17 cellular contexts compared by ENCODE assay signal in the genomic region with DNA sequence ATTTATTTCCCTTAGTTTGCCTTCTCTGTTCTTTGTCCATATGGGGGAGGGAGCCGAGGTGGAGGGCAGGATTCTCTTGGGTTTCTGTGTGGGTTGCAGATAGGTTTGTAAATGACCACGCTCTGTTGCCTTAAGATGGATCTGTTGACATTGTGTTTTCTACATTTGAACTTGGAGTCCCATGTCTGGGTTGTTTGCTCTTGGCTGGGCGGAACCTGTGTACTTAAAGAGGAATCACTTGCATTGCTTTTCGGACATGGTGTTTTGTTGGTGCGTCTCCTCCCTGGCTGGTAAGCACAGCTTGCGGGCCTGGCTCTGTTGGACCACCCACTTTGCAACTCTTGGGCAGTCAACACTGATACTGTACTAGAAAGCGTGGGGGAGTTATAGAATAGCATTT. TPM values are rescaled to one million over a fixed set of nuclear protein-coding genes. Genes with fewer than 3 reads are reported as not detected.
DNase-seq lines count a peak whose midpoint lies in the region; ATAC-seq and TF ChIP-seq lines count a peak whose summit lies in the region.
"Had no signal": no experiment of that assay in that cellular context is flagged by ENCODE, and none has a peak within 500 bp of the region (broad histone marks: within the 10 kb centered on the region; RNA-seq: fewer than 3 reads in every experiment).

No MANE protein-coding gene starts in this region.

- TF ChIP-seq CTCF in endothelial cell (IDR thresholded peaks at IDR 0.05; ENCODE audit: unreplicated experiment) (no peak), osteoblast (IDR thresholded peaks at IDR 0.05; ENCODE audit: extremely low read depth, low read depth, low read length) (no peak)

- H3K9me3 Mint-ChIP-seq in endothelial cell (ENCODE audit: unreplicated experiment): no peaks in the 10 kb centered on the region

- peaks cover 56% of the 10 kb centered on the region for H4K20me1 ChIP-seq in osteoblast (ENCODE audit: insufficient read depth, low read length)

- no peaks in the 10 kb centered on the region for H3K27me3 ChIP-seq in osteoblast (ENCODE audit: insufficient read depth, low read length)
- H3K27me3 ChIP-seq: ascending aorta, foreskin keratinocyte had no signal

- no peak overlapping the region for H3K4me3 Mint-ChIP-seq in endothelial cell (ENCODE audit: unreplicated experiment)

- no peak overlapping the region for H2AFZ ChIP-seq in osteoblast (ENCODE audit: low read length)

- no peak overlapping the region for H3K27ac ChIP-seq in osteoblast (ENCODE audit: low read depth, low read length)
- H3K27ac ChIP-seq: ascending aorta, foreskin keratinocyte had no signal

- ATAC-seq in GM19463 (IDR thresholded peaks at IDR 0.05; ENCODE audit: unreplicated experiment): no peak
- ATAC-seq: foreskin keratinocyte, Right ventricle myocardium inferior had no signal

- peaks cover 41% of the 10 kb centered on the region for H3K4me1 Mint-ChIP-seq in endothelial cell (ENCODE audit: unreplicated experiment)

- peak overlapping the region; percentile 9 for H3K4me2 ChIP-seq in osteoblast (ENCODE audit: insufficient read depth, low read length)

- peaks cover 23% of the 10 kb centered on the region for H3K36me3 Mint-ChIP-seq in endothelial cell (ENCODE audit: low read depth, unreplicated experiment)

- no peak overlapping the region for H3K4me3 ChIP-seq in osteoblast (ENCODE audit: insufficient read depth, low read length)
- H3K4me3 ChIP-seq: ascending aorta had no signal

- peak overlapping the region; percentile 66 for H3K27ac Mint-ChIP-seq in endothelial cell (ENCODE audit: unreplicated experiment)

- no peaks in the 10 kb centered on the region for H3K9me3 ChIP-seq in osteoblast (ENCODE audit: low read depth, low read length)
- H3K9me3 ChIP-seq: ascending aorta had no signal

- H3K36me3 ChIP-seq in osteoblast (ENCODE audit: insufficient read depth, low read length): peaks cover 5% of the 10 kb centered on the region

- H3K79me2 ChIP-seq in osteoblast (ENCODE audit: insufficient read depth, low read length): peaks cover 89% of the 10 kb centered on the region

- peaks cover 9% of the 10 kb centered on the region for H3K4me1 ChIP-seq in osteoblast (ENCODE audit: insufficient read depth, low read length)
- H3K4me1 ChIP-seq: foreskin keratinocyte had no signal

- H3K27me3 Mint-ChIP-seq in endothelial cell (ENCODE audit: unreplicated experiment): peaks cover 9% of the 10 kb centered on the region

- DNase-seq in DMS53 (lab: John Stamatoyannopoulos, UW) (peak; percentile 88), NCI-H69 (lab: John Stamatoyannopoulos, UW) (peak; percentile 63), endothelial cell (ENCODE audit: low spot score) (no peak), osteoblast (ENCODE audit: insufficient read length, low spot score, missing footprints) (no peak), AML-193 (lab: John Stamatoyannopoulos, UW) (no peak), SW 1271 (lab: John Stamatoyannopoulos, UW) (no peak), NCI-H146 (lab: John Stamatoyannopoulos, UW) (no peak)
- DNase-seq: activated effector memory CD4-positive, alpha-beta T cell treated with Interleukin-2 at 50 U/mL for 16 hours; DMS79 treated with DMSO at 0.1 percent for 48 hours; foreskin keratinocyte; NCI-H1436 treated with DMSO at 0.1 percent for 48 hours; stimulated activated CD4-positive, alpha-beta T cell treated with anti-CD3 and anti-CD28 coated beads, Interleukin-2, amount 100 ng/mL, for 24 hours; stimulated activated CD8-positive, alpha-beta memory T cell treated with anti-CD3 and anti-CD28 coated beads, Interleukin-4, amount 100 ng/mL, for 48 hours; T1000 had no signal

RNA-seq across cellular contexts. Expression of gene EHMT1, which starts 45.9 kb away (rescaled TPM):
- total RNA-seq in endothelial cell (ENCODE audit: unreplicated experiment) (120 TPM), osteoblast (38.0 and 46.3 TPM in 2 replicates)

RNA-seq across cellular contexts. Expression of gene ARRDC1, which starts 59.2 kb away (rescaled TPM):
- 20.3 TPM for total RNA-seq in endothelial cell (ENCODE audit: unreplicated experiment)
- total RNA-seq in osteoblast: 11.9 and 15.0 TPM in 2 replicates

Comparison
In these comparisons a context has a peak if more than half of its experiments do, and no peak if none do; other contexts are left out.
1. DNase-seq: peak in DMS53 (single experiment) and NCI-H69 (single experiment); none in endothelial cell (single experiment), osteoblast (single experiment), AML-193 (0 of 2), SW 1271 (0 of 2) and NCI-H146 (single experiment).